In the genomic region with DNA sequence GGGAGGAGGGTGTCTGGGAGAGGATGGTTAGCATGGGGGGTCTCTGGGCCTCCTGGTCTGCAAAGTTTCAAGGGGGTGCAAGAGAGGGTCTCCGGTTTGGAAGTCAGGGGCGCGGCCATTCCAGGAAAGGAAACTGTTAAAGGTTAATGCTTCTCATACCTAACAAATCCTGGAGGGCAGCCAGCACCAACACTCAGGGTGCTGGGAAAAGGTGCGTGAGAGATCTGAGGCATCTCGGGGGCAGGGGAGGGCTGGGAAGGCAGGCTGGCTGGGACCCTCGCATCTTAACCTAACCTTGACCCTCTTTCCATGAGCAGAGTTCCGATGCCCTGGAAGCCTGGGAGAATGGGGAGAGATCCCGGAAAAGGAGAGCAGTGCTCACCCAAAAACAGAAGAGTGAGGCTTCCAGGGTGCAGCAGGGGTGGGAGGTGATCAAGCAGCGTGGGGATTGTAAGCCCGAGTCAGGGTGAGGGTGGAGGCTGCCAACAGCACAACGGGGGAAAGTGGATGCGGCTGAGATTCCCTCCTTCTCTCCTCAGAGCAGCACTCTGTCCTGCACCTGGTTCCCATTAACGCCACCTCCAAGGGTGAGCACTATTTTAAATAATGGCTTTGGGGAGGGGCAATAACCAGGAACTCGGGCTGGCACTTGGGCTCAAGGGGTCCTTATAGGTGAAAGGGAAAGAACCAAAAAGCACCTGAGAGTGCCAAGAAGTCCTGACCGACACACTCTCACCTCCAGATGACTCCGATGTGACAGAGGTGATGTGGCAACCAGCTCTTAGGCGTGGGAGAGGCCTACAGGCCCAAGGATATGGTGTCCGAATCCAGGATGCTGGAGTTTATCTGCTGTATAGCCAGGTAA, we compare ENCODE assay signal across 1 cellular context.
TF ChIP-seq lines count a peak whose summit lies in the region.

No MANE protein-coding gene starts in this region.

TF ChIP-seq in K562, 482 proteins besides CTCF, POLR2A, EP300 and RAD21:
- TF ChIP-seq CREB3L1 (IDR thresholded peaks at IDR 0.05; ENCODE audit: borderline replicate concordance, low read depth) (no peak), GATA2 (CRISPR knock-in tag; IDR thresholded peaks at IDR 0.05) (no peak), ZFX (CRISPR knock-in tag; IDR thresholded peaks at IDR 0.05) (peak; percentile 69), ZNF696 (CRISPR knock-in tag; conservative IDR thresholded peaks at IDR 0.05) (no peak), ZFPM2 (CRISPR knock-in tag; IDR thresholded peaks at IDR 0.05) (no peak), IRF1 (CRISPR knock-in tag; IDR thresholded peaks at IDR 0.05; ENCODE audit: borderline replicate concordance) (no peak)
- TF ChIP-seq, protein P1, sequence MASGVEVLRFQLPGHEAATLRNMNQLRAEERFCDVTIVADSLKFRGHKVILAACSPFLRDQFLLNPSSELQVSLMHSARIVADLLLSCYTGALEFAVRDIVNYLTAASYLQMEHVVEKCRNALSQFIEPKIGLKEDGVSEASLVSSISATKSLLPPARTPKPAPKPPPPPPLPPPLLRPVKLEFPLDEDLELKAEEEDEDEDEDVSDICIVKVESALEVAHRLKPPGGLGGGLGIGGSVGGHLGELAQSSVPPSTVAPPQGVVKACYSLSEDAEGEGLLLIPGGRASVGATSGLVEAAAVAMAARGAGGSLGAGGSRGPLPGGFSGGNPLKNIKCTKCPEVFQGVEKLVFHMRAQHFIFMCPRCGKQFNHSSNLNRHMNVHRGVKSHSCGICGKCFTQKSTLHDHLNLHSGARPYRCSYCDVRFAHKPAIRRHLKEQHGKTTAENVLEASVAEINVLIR (CRISPR knock-in tag; IDR thresholded peaks at IDR 0.05) = no peak
